23 cellular contexts compared by ENCODE assay signal in genomic region chrX:70527610-70528009, GRCh38.
DNase-seq lines count a peak whose midpoint lies in the region; ATAC-seq lines count a peak whose summit lies in the region.
"Had no signal": no experiment of that assay in that cellular context is flagged by ENCODE, and none has a peak within 500 bp of the region (broad histone marks: within the 10 kb centered on the region; RNA-seq: fewer than 3 reads in every experiment).

No MANE protein-coding gene starts in this region.

- H3K36me3 Mint-ChIP-seq in T-helper 2 cell treated with Interferon-gamma antibody and Interleukin-4, amounts not matched to agents 5 μg/mL and 100 μg/mL, for 36 hours (ENCODE audit: low read depth) = no peaks in the 10 kb centered on the region
- no peaks in the 10 kb centered on the region for H3K36me3 Mint-ChIP-seq in stimulated activated effector memory CD8-positive, alpha-beta T cell treated with anti-CD3 and anti-CD28 coated beads, Interleukin-12 subunit alpha, Interleukin-12 subunit beta, amount 100 ng/mL, for 72 hours
- H3K36me3 Mint-ChIP-seq in activated T-cell treated with anti-CD3 and anti-CD28 coated beads, Interleukin-2, amount 50 U/mL, for 24 hours (ENCODE audit: low read depth) = no peaks in the 10 kb centered on the region
- H3K36me3 Mint-ChIP-seq: CD14-positive monocyte had no signal

- H3K27ac Mint-ChIP-seq in stimulated activated naive CD8-positive, alpha-beta T cell treated with anti-CD3 and anti-CD28 coated beads, Interleukin-15, amount 100 ng/mL, for 72 hours = peak overlapping the region in 1 of 2 donors; percentile 78
- H3K27ac Mint-ChIP-seq in T-helper 2 cell treated with Interferon-gamma antibody and Interleukin-4, amounts not matched to agents 5 μg/mL and 100 μg/mL, for 36 hours = peak overlapping the region; percentile 58
- no peak overlapping the region for H3K27ac Mint-ChIP-seq in stimulated activated effector memory CD8-positive, alpha-beta T cell treated with anti-CD3 and anti-CD28 coated beads, Interleukin-12 subunit alpha, Interleukin-12 subunit beta, amount 100 ng/mL, for 72 hours
- H3K27ac Mint-ChIP-seq in activated T-cell treated with anti-CD3 and anti-CD28 coated beads, Interleukin-2, amount 50 U/mL, for 24 hours = no peak overlapping the region
- H3K27ac Mint-ChIP-seq: GM23338 had no signal

- peaks cover 8% of the 10 kb centered on the region for H3K4me1 Mint-ChIP-seq in stimulated activated naive CD8-positive, alpha-beta T cell treated with anti-CD3 and anti-CD28 coated beads, Interleukin-15, amount 100 ng/mL, for 72 hours
- H3K4me1 Mint-ChIP-seq in T-helper 2 cell treated with Interferon-gamma antibody and Interleukin-4, amounts not matched to agents 5 μg/mL and 100 μg/mL, for 36 hours (ENCODE audit: low read depth) = peaks cover 8% of the 10 kb centered on the region
- H3K4me1 Mint-ChIP-seq in stimulated activated effector memory CD8-positive, alpha-beta T cell treated with anti-CD3 and anti-CD28 coated beads, Interleukin-12 subunit alpha, Interleukin-12 subunit beta, amount 100 ng/mL, for 72 hours = no peaks in the 10 kb centered on the region
- H3K4me1 Mint-ChIP-seq in activated T-cell treated with anti-CD3 and anti-CD28 coated beads, Interleukin-2, amount 50 U/mL, for 24 hours (ENCODE audit: low read depth) = peaks cover 1% of the 10 kb centered on the region
- H3K4me1 Mint-ChIP-seq: GM23338 had no signal

- peak; percentile 64 for ATAC-seq in stimulated activated naive CD8-positive, alpha-beta T cell treated with anti-CD3 and anti-CD28 coated beads, Interleukin-15, amount 100 ng/mL, for 72 hours
- no peak for ATAC-seq in stimulated activated naive CD8-positive, alpha-beta T cell treated with anti-CD3 and anti-CD28 coated beads, Interleukin-15, Interleukin-2, amounts not matched to agents 100 U/mL and 50 U/mL, for 24 hours
- ATAC-seq in GM19395 (IDR thresholded peaks at IDR 0.05; ENCODE audit: unreplicated experiment) = peak; percentile 70
- no peak for ATAC-seq in stimulated activated effector memory CD8-positive, alpha-beta T cell treated with anti-CD3 and anti-CD28 coated beads, Interleukin-12 subunit alpha, Interleukin-12 subunit beta, amount 100 ng/mL, for 72 hours
- no peak for ATAC-seq in GM21360 (IDR thresholded peaks at IDR 0.05; ENCODE audit: unreplicated experiment)
- ATAC-seq: GM23338 had no signal

- H3K27me3 Mint-ChIP-seq in stimulated activated naive CD8-positive, alpha-beta T cell treated with anti-CD3 and anti-CD28 coated beads, Interleukin-15, amount 100 ng/mL, for 72 hours = no peaks in the 10 kb centered on the region
- H3K27me3 Mint-ChIP-seq in T-helper 2 cell treated with Interferon-gamma antibody and Interleukin-4, amounts not matched to agents 5 μg/mL and 100 μg/mL, for 36 hours (ENCODE audit: low read depth) = peaks cover 6% of the 10 kb centered on the region
- peaks cover 42% of the 10 kb centered on the region for H3K27me3 Mint-ChIP-seq in activated T-cell treated with anti-CD3 and anti-CD28 coated beads, Interleukin-2, amount 50 U/mL, for 24 hours

- no peaks in the 10 kb centered on the region for H3K9me3 Mint-ChIP-seq in stimulated activated naive CD8-positive, alpha-beta T cell treated with anti-CD3 and anti-CD28 coated beads, Interleukin-15, amount 100 ng/mL, for 72 hours
- no peaks in the 10 kb centered on the region for H3K9me3 Mint-ChIP-seq in T-helper 2 cell treated with Interferon-gamma antibody and Interleukin-4, amounts not matched to agents 5 μg/mL and 100 μg/mL, for 36 hours
- H3K9me3 Mint-ChIP-seq in stimulated activated effector memory CD8-positive, alpha-beta T cell treated with anti-CD3 and anti-CD28 coated beads, Interleukin-12 subunit alpha, Interleukin-12 subunit beta, amount 100 ng/mL, for 72 hours = no peaks in the 10 kb centered on the region
- no peaks in the 10 kb centered on the region for H3K9me3 Mint-ChIP-seq in activated T-cell treated with anti-CD3 and anti-CD28 coated beads, Interleukin-2, amount 50 U/mL, for 24 hours
- H3K9me3 Mint-ChIP-seq: GM23338 had no signal

- H3K4me3 Mint-ChIP-seq in stimulated activated naive CD8-positive, alpha-beta T cell treated with anti-CD3 and anti-CD28 coated beads, Interleukin-15, amount 100 ng/mL, for 72 hours = no peak overlapping the region
- H3K4me3 Mint-ChIP-seq in T-helper 2 cell treated with Interferon-gamma antibody and Interleukin-4, amounts not matched to agents 5 μg/mL and 100 μg/mL, for 36 hours = no peak overlapping the region
- H3K4me3 Mint-ChIP-seq in stimulated activated effector memory CD8-positive, alpha-beta T cell treated with anti-CD3 and anti-CD28 coated beads, Interleukin-12 subunit alpha, Interleukin-12 subunit beta, amount 100 ng/mL, for 72 hours = no peak overlapping the region
- no peak overlapping the region for H3K4me3 Mint-ChIP-seq in activated T-cell treated with anti-CD3 and anti-CD28 coated beads, Interleukin-2, amount 50 U/mL, for 24 hours
- H3K4me3 Mint-ChIP-seq: CD14-positive monocyte, GM23338 had no signal

- DNase-seq in stimulated activated naive CD8-positive, alpha-beta T cell treated with anti-CD3 and anti-CD28 coated beads, Interleukin-15, amount 100 ng/mL, for 72 hours = no peak
- DNase-seq in stimulated activated naive CD8-positive, alpha-beta T cell treated with anti-CD3 and anti-CD28 coated beads, Interleukin-15, Interleukin-2, amounts not matched to agents 100 U/mL and 50 U/mL, for 24 hours = no peak
- no peak for DNase-seq in T-helper 2 cell treated with Interferon-gamma antibody and Interleukin-4, amounts not matched to agents 5 μg/mL and 100 μg/mL, for 36 hours (ENCODE audit: low spot score)
- DNase-seq in stimulated activated effector memory CD8-positive, alpha-beta T cell treated with anti-CD3 and anti-CD28 coated beads, Interleukin-12 subunit alpha, Interleukin-12 subunit beta, amount 100 ng/mL, for 72 hours (ENCODE audit: low spot score in 2 of 2) = no peak
- no peak for DNase-seq in NCI-H187 treated with DMSO at 0.1 percent for 48 hours (lab: John Stamatoyannopoulos, UW)
- DNase-seq in activated T-cell treated with anti-CD3 and anti-CD28 coated beads, Interleukin-2, amount 50 U/mL, for 24 hours = no peak
- DNase-seq: ACHN; EL; GF-D8; KG1; NCI-H1105; NCI-H146; NCI-H2029 treated with DMSO at 0.1 percent for 48 hours; NCI-H226; NCI-H510A treated with DMSO at 0.1 percent for 48 hours; NCI-H748 treated with DMSO at 0.1 percent for 48 hours; NK-92 treated with Interleukin-12 subunit alpha and Interleukin-12 subunit beta, amount 100 ng/mL, for 24 hours; Peyer's patch; SJCRH30 had no signal

Comparison
In these comparisons a context has a peak if more than half of its experiments do, and no peak if none do; other contexts are left out.
1. ATAC-seq: peak in stimulated activated naive CD8-positive, alpha-beta T cell treated with anti-CD3 and anti-CD28 coated beads, Interleukin-15, amount 100 ng/mL, for 72 hours (single experiment) and GM19395 (single experiment); none in stimulated activated naive CD8-positive, alpha-beta T cell treated with anti-CD3 and anti-CD28 coated beads, Interleukin-15, Interleukin-2, amounts not matched to agents 100 U/mL and 50 U/mL, for 24 hours (single experiment), stimulated activated effector memory CD8-positive, alpha-beta T cell treated with anti-CD3 and anti-CD28 coated beads, Interleukin-12 subunit alpha, Interleukin-12 subunit beta, amount 100 ng/mL, for 72 hours (single experiment) and GM21360 (single experiment).